Comparison of ENCODE assay signal across 16 cellular contexts in genomic region chr5:107954254-107954653, GRCh38.
"Had no signal": no experiment of that assay in that cellular context is flagged by ENCODE, and none has a peak within 500 bp of the region (broad histone marks: within the 10 kb centered on the region; RNA-seq: fewer than 3 reads in every experiment).

No MANE protein-coding gene starts in this region.

- H3K9me3 ChIP-seq: suprapubic skin, thyroid gland had no signal

- H3K27ac ChIP-seq: skin epidermis, suprapubic skin, thyroid gland had no signal

- ATAC-seq: esophagus mucosa; sciatic nerve; stimulated activated naive B cell treated with anti-CD40 and anti-IgM and Interleukin-4, amounts not matched to agents 10 μg/mL and 1 μg/mL and 100 μg/mL, for 72 hours had no signal

- H3K36me3 ChIP-seq: suprapubic skin, thyroid gland had no signal

- H3K4me3 ChIP-seq: skin epidermis, suprapubic skin, thyroid gland had no signal

- FAIRE-seq: urothelium cell line had no signal

- DNase-seq: effector memory CD4-positive, alpha-beta T cell; immature natural killer cell; kidney glomerular epithelial cell; mesendoderm; naive B cell; nephron progenitor cell; posterior cingulate gyrus; stimulated activated CD4-positive, alpha-beta T cell treated with anti-CD3 and anti-CD28 coated beads, Interleukin-2, amount 100 ng/mL, for 24 hours; stimulated activated CD4-positive, alpha-beta T cell treated with anti-CD3 and anti-CD28 coated beads, Interleukin-4, amount 100 ng/mL, for 4 hours; stimulated activated naive B cell treated with anti-CD40 and anti-IgM and Interleukin-4, amounts not matched to agents 10 μg/mL and 1 μg/mL and 100 μg/mL, for 72 hours; thyroid gland had no signal

- H3K27me3 ChIP-seq: suprapubic skin, thyroid gland had no signal

- H3K4me1 ChIP-seq: suprapubic skin had no signal
